5 cellular contexts compared by ENCODE assay signal in the genomic region with DNA sequence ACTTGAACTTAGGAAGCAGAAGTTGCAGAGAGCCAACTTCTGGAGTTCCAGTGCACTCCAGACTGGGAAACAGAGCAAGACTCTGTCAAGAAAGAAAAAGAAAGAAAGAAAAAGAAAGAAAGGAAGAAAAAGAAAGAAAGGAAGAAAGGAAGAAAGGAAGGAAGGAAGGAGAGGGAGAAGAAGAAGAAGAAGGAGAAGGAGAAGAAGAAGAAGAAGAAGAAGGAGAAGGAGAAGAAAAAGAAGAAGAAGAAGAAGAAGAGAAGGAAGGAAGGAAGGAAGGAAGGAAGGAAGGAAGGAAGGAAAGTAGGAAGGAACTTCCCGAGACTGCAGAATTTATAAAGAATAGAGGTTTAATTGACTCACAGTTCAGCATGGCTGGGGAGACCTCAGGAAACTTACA.
DNase-seq lines count a peak whose midpoint lies in the region; ATAC-seq, FAIRE-seq and TF ChIP-seq lines count a peak whose summit lies in the region.
"Not testable (repeated sequence)": the region's sequence is repeated elsewhere in the genome, so short reads cannot be mapped to it uniquely, and the experiment has no call there.

No MANE protein-coding gene starts in this region.

- H3K36me3 Mint-ChIP-seq in CD14-positive monocyte (peaks cover 7 to 12% of the 10 kb centered on the region in 2 donors), memory B cell (peaks cover 22% of the 10 kb centered on the region)
- H3K36me3 Mint-ChIP-seq in stimulated activated memory B cell treated with anti-CD40 and anti-IgM and Interleukin-4, amounts not matched to agents 10 μg/mL and 1 μg/mL and 100 μg/mL, for 72 hours, result peaks cover 16% of the 10 kb centered on the region
- H3K36me3 Mint-ChIP-seq in stimulated activated naive CD8-positive, alpha-beta T cell treated with anti-CD3 and anti-CD28 coated beads, Interleukin-15, Interleukin-2, amounts not matched to agents 100 ng/mL and 50 ng/mL, for 24 hours (ENCODE audit: low read depth), result not testable (repeated sequence)

- peaks cover 18% of the 10 kb centered on the region for H3K4me1 Mint-ChIP-seq in CD14-positive monocyte
- H3K4me1 Mint-ChIP-seq in memory B cell, result peaks cover 54% of the 10 kb centered on the region
- peaks cover 60% of the 10 kb centered on the region for H3K4me1 Mint-ChIP-seq in stimulated activated memory B cell treated with anti-CD40 and anti-IgM and Interleukin-4, amounts not matched to agents 10 μg/mL and 1 μg/mL and 100 μg/mL, for 72 hours
- not testable (repeated sequence) for H3K4me1 Mint-ChIP-seq in stimulated activated naive CD8-positive, alpha-beta T cell treated with anti-CD3 and anti-CD28 coated beads, Interleukin-15, Interleukin-2, amounts not matched to agents 100 ng/mL and 50 ng/mL, for 24 hours (ENCODE audit: low read depth)

- TF ChIP-seq CTCF in CD14-positive monocyte (IDR thresholded peaks at IDR 0.05); K562 (IDR thresholded peaks at IDR 0.05 in 2 of 3, conservative IDR thresholded peaks at IDR 0.05 in 1 of 3; ENCODE audit: insufficient read depth in 2 of 3, low read depth in 1 of 3, low read length in 3 of 3): not testable (repeated sequence)

- peaks cover 2 to 23% of the 10 kb centered on the region in 2 experiments; a peak in 3 of 5 replicates for H3K27me3 ChIP-seq in K562 (ENCODE audit: control insufficient read depth in 2 of 2, insufficient read depth in 2 of 2, low read length in 2 of 2)

- not testable (repeated sequence) for H3K79me2 ChIP-seq in K562 (ENCODE audit: control insufficient read depth, insufficient read depth, low read length)

- FAIRE-seq in K562 (lab: Jason Lieb, UNC), result not testable (repeated sequence)

- not testable (repeated sequence) for H3K9ac ChIP-seq in K562 (ENCODE audit: insufficient read depth in 1 of 2, low read depth in 2 of 2, low read length in 2 of 2)

- not testable (repeated sequence) for TF ChIP-seq RAD21 in K562 (CRISPR knock-in tag; conservative IDR thresholded peaks at IDR 0.05 in 1 of 2, IDR thresholded peaks at IDR 0.05 in 1 of 2)

- H2AFZ ChIP-seq in K562 (ENCODE audit: low read depth, low read length), result not testable (repeated sequence)

- H3K9me3 ChIP-seq in K562 (replicated peaks; ENCODE audit: control insufficient read depth, insufficient read depth, low read depth, low read length), result not testable (repeated sequence)

- not testable (repeated sequence) for TF ChIP-seq EP300 in K562 (IDR thresholded peaks at IDR 0.05; ENCODE audit: low read length)

- H3K27ac Mint-ChIP-seq in CD14-positive monocyte (peak overlapping the region in 4 of 7 donors; percentile 13 to 71 (median 34)), memory B cell (peak overlapping the region; percentile 29)
- H3K27ac Mint-ChIP-seq in stimulated activated memory B cell treated with anti-CD40 and anti-IgM and Interleukin-4, amounts not matched to agents 10 μg/mL and 1 μg/mL and 100 μg/mL, for 72 hours, result peak overlapping the region; percentile 73
- H3K27ac Mint-ChIP-seq in stimulated activated naive CD8-positive, alpha-beta T cell treated with anti-CD3 and anti-CD28 coated beads, Interleukin-15, Interleukin-2, amounts not matched to agents 100 ng/mL and 50 ng/mL, for 24 hours, result peak overlapping the region; percentile 7

- not testable (repeated sequence) for H3K4me2 ChIP-seq in K562 (ENCODE audit: insufficient read depth, low read length)

- not testable (repeated sequence) for TF ChIP-seq POLR2A in K562 (conservative IDR thresholded peaks at IDR 0.05)

- H3K9me3 Mint-ChIP-seq in CD14-positive monocyte, result peaks cover 9 to 22% (median 11%) of the 10 kb centered on the region in 7 donors
- not testable (repeated sequence) for H3K9me3 Mint-ChIP-seq in memory B cell; stimulated activated memory B cell treated with anti-CD40 and anti-IgM and Interleukin-4, amounts not matched to agents 10 μg/mL and 1 μg/mL and 100 μg/mL, for 72 hours; stimulated activated naive CD8-positive, alpha-beta T cell treated with anti-CD3 and anti-CD28 coated beads, Interleukin-15, Interleukin-2, amounts not matched to agents 100 ng/mL and 50 ng/mL, for 24 hours

- CTCF ChIA-PET in K562 (lab: Yijun Ruan, JAX; ENCODE audit: low intra/inter-chr PET ratio), result interaction anchor here (0.7 kb wide), 1 partner anchor 8 kb away, joined by 4 read pairs; no protein-coding TSS in a partner anchor

- not testable (repeated sequence) for H3K27me3 Mint-ChIP-seq in CD14-positive monocyte (ENCODE audit: low read depth in 3 of 3); memory B cell; stimulated activated memory B cell treated with anti-CD40 and anti-IgM and Interleukin-4, amounts not matched to agents 10 μg/mL and 1 μg/mL and 100 μg/mL, for 72 hours; stimulated activated naive CD8-positive, alpha-beta T cell treated with anti-CD3 and anti-CD28 coated beads, Interleukin-15, Interleukin-2, amounts not matched to agents 100 ng/mL and 50 ng/mL, for 24 hours

- 0% methylated on average over 1 of the region's 1 CpG for WGBS in K562 (ENCODE audit: insufficient coverage, low coverage, missing lambda C conversion rate)

- DNase-seq in CD14-positive monocyte (ENCODE audit: low spot score); K562 (ENCODE audit: extremely low read depth in 1 of 4, low spot score in 3 of 4); memory B cell (ENCODE audit: low spot score in 2 of 2): not testable (repeated sequence)

- POLR2A ChIA-PET in K562 (lab: Yijun Ruan, JAX), result not testable (repeated sequence)

- in situ Hi-C loops in K562 (cut with MboI), result not testable (repeated sequence)

- BruUV-seq in K562 (replicated peaks; lab: Mats Ljungman, UMichigan), result not testable (repeated sequence)

- ATAC-seq in K562; memory B cell (ENCODE audit: low read depth); stimulated activated memory B cell treated with anti-CD40 and anti-IgM and Interleukin-4, amounts not matched to agents 10 μg/mL and 1 μg/mL and 100 μg/mL, for 72 hours: not testable (repeated sequence)

- H4K20me1 ChIP-seq in K562 (replicated peaks; ENCODE audit: control insufficient read depth, insufficient read depth, low read length), result not testable (repeated sequence)

- intact Hi-C loops in CD14-positive monocyte (cut with micrococcal nuclease); K562 (cut with micrococcal nuclease): not testable (repeated sequence)

- not testable (repeated sequence) for H3K4me3 ChIP-seq in K562

- not testable (repeated sequence) for H3K4me1 ChIP-seq in K562 (replicated peaks in 1 of 2; ENCODE audit: control insufficient read depth in 2 of 2, insufficient read depth in 2 of 2, low read length in 2 of 2)

- not testable (repeated sequence) for H3K9me1 ChIP-seq in K562 (ENCODE audit: control insufficient read depth, insufficient read depth, low read length)

- not testable (repeated sequence) for H3K36me3 ChIP-seq in K562 (ENCODE audit: control insufficient read depth, insufficient read depth, low read length)

- not testable (repeated sequence) for H3K4me3 Mint-ChIP-seq in CD14-positive monocyte; memory B cell; stimulated activated memory B cell treated with anti-CD40 and anti-IgM and Interleukin-4, amounts not matched to agents 10 μg/mL and 1 μg/mL and 100 μg/mL, for 72 hours; stimulated activated naive CD8-positive, alpha-beta T cell treated with anti-CD3 and anti-CD28 coated beads, Interleukin-15, Interleukin-2, amounts not matched to agents 100 ng/mL and 50 ng/mL, for 24 hours

- H3K27ac ChIP-seq in K562 (ENCODE audit: extremely low read depth, low read depth, low read length), result not testable (repeated sequence)

TF ChIP-seq in K562, 482 proteins besides CTCF, POLR2A, EP300 and RAD21:
- TF ChIP-seq, protein P1, sequence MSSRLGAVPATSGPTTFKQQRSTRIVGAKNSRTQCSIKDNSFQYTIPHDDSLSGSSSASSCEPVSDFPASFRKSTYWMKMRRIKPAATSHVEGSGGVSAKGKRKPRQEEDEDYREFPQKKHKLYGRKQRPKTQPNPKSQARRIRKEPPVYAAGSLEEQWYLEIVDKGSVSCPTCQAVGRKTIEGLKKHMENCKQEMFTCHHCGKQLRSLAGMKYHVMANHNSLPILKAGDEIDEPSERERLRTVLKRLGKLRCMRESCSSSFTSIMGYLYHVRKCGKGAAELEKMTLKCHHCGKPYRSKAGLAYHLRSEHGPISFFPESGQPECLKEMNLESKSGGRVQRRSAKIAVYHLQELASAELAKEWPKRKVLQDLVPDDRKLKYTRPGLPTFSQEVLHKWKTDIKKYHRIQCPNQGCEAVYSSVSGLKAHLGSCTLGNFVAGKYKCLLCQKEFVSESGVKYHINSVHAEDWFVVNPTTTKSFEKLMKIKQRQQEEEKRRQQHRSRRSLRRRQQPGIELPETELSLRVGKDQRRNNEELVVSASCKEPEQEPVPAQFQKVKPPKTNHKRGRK (tag; IDR thresholded peaks at IDR 0.05), result peak; percentile 61; the same call in 1 of the 2 replicates

Comparison
In these comparisons a context has a peak if more than half of its experiments do, and no peak if none do; other contexts are left out.
1. H3K27ac Mint-ChIP-seq: peak in every context shown above with its lines; median percentile 73 in stimulated activated memory B cell treated with anti-CD40 and anti-IgM and Interleukin-4, amounts not matched to agents 10 μg/mL and 1 μg/mL and 100 μg/mL, for 72 hours; 34 in CD14-positive monocyte; 29 in memory B cell; 7 in stimulated activated naive CD8-positive, alpha-beta T cell treated with anti-CD3 and anti-CD28 coated beads, Interleukin-15, Interleukin-2, amounts not matched to agents 100 ng/mL and 50 ng/mL, for 24 hours.